21 cellular contexts compared by ENCODE assay signal in genomic region chr10:61612009-61612408, GRCh38. TPM values are rescaled to one million over a fixed set of nuclear protein-coding genes. Genes with fewer than 3 reads are reported as not detected.
"Had no signal": no experiment of that assay in that cellular context is flagged by ENCODE, and none has a peak within 500 bp of the region (broad histone marks: within the 10 kb centered on the region; RNA-seq: fewer than 3 reads in every experiment).

No MANE protein-coding gene starts in this region.

- H3K27ac ChIP-seq: coronary artery, gastrocnemius medialis, left lung, sigmoid colon, vagina had no signal

- H3K27me3 Mint-ChIP-seq: stimulated activated naive CD8-positive, alpha-beta T cell treated with anti-CD3 and anti-CD28 coated beads, Interleukin-15, amount 100 ng/mL, for 72 hours had no signal

- H3K27ac Mint-ChIP-seq: activated CD4-positive, alpha-beta T cell treated with anti-CD3 and anti-CD28 coated beads, Interleukin-2, amount 10 ng/mL, durations not matched to agents 7 days and 5 days; activated naive CD8-positive, alpha-beta T cell; stimulated activated naive CD8-positive, alpha-beta T cell treated with anti-CD3 and anti-CD28 coated beads, Interleukin-15, amount 100 ng/mL, for 72 hours; T-helper 17 cell had no signal

- H3K9me3 ChIP-seq: gastrocnemius medialis, left lung, sigmoid colon, vagina had no signal

- H3K4me3 ChIP-seq: coronary artery, gastrocnemius medialis, left lung, sigmoid colon, vagina had no signal

- H3K9me3 Mint-ChIP-seq: activated CD4-positive, alpha-beta T cell treated with anti-CD3 and anti-CD28 coated beads, Interleukin-2, amount 10 ng/mL, durations not matched to agents 7 days and 5 days; central memory CD8-positive, alpha-beta T cell; nephron progenitor cell; stimulated activated naive CD8-positive, alpha-beta T cell treated with anti-CD3 and anti-CD28 coated beads, Interleukin-15, amount 100 ng/mL, for 72 hours had no signal

- H3K36me3 ChIP-seq: gastrocnemius medialis, left lung, sigmoid colon, vagina had no signal

- FAIRE-seq: islet of Langerhans, TTC549 had no signal

- H3K4me1 ChIP-seq: gastrocnemius medialis, left lung, vagina had no signal

- DNase-seq: activated CD4-positive, alpha-beta T cell treated with anti-CD3 and anti-CD28 coated beads, Interleukin-2, amount 10 ng/mL, durations not matched to agents 7 days and 5 days; activated CD8-positive, alpha-beta memory T cell treated with anti-CD3 and anti-CD28 coated beads for 24 hours; activated gamma-delta T cell treated with Interleukin-2 at 50 U/mL for 16 hours; amygdala; effector CD8-positive, alpha-beta T cell; gastrocnemius medialis; left lung; mesendoderm; nephron progenitor cell; occipital lobe; sigmoid colon; stimulated activated CD4-positive, alpha-beta T cell treated with anti-CD3 and anti-CD28 coated beads, Interleukin-1b, Interleukin-23, amount 100 ng/mL, for 48 hours; stimulated activated naive CD8-positive, alpha-beta T cell treated with anti-CD3 and anti-CD28 coated beads, Interleukin-15, amount 100 ng/mL, for 72 hours; T-helper 17 cell had no signal

- ATAC-seq: gastrocnemius medialis; left lung; stimulated activated naive CD8-positive, alpha-beta T cell treated with anti-CD3 and anti-CD28 coated beads, Interleukin-15, amount 100 ng/mL, for 72 hours; T-helper 17 cell had no signal

- H3K36me3 Mint-ChIP-seq: activated naive CD8-positive, alpha-beta T cell; brain had no signal

- H3K4me3 Mint-ChIP-seq: activated CD4-positive, alpha-beta T cell treated with anti-CD3 and anti-CD28 coated beads, Interleukin-2, amount 10 ng/mL, durations not matched to agents 7 days and 5 days; activated naive CD8-positive, alpha-beta T cell; brain; central memory CD8-positive, alpha-beta T cell; nephron progenitor cell; stimulated activated naive CD8-positive, alpha-beta T cell treated with anti-CD3 and anti-CD28 coated beads, Interleukin-15, amount 100 ng/mL, for 72 hours; T-helper 17 cell had no signal

- H3K27me3 ChIP-seq: gastrocnemius medialis, left lung, sigmoid colon, vagina had no signal

- H3K4me1 Mint-ChIP-seq: activated CD4-positive, alpha-beta T cell treated with anti-CD3 and anti-CD28 coated beads, Interleukin-2, amount 10 ng/mL, durations not matched to agents 7 days and 5 days; central memory CD8-positive, alpha-beta T cell; stimulated activated naive CD8-positive, alpha-beta T cell treated with anti-CD3 and anti-CD28 coated beads, Interleukin-15, amount 100 ng/mL, for 72 hours; T-helper 17 cell had no signal

RNA-seq across cellular contexts. Expression of gene CABCOCO1, which starts 50.7 kb away (rescaled TPM):
- total RNA-seq: activated CD4-positive, alpha-beta T cell treated with anti-CD3 and anti-CD28 coated beads, Interleukin-2, amount 10 ng/mL, durations not matched to agents 7 days and 5 days; gastrocnemius medialis; T-helper 17 cell; vagina had no signal
